ENCODE assay signal across 1 cellular context in the genomic region with DNA sequence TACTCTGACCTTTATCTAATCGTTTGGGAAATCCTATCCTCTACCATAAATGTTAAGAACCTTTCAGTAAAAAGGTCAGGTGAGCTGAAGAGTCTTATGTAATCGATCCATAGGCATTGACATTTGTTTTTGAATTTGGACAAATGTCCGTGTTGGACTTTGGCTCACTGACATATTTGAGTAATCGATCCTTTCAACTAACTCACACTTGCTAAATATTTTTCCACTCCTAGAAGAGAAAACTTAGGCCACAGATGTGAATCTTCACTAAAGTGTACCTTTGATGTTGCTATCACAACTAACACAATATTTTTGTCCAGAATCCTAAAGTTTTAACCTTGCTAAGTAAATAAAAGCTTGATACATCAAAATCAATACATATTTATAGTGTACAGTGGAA.
A peak's percentile ranks its signal among the peaks of the same experiment; 100 is the strongest.
TF ChIP-seq lines count a peak whose summit lies in the region.

No MANE protein-coding gene starts in this region.

TF ChIP-seq in HepG2, 621 proteins besides CTCF, POLR2A, EP300 and RAD21 (continued from another document and continues in another):
- no peak for TF ChIP-seq E2F1 (CRISPR knock-in tag; IDR thresholded peaks at IDR 0.05)
- TF ChIP-seq, protein P1, sequence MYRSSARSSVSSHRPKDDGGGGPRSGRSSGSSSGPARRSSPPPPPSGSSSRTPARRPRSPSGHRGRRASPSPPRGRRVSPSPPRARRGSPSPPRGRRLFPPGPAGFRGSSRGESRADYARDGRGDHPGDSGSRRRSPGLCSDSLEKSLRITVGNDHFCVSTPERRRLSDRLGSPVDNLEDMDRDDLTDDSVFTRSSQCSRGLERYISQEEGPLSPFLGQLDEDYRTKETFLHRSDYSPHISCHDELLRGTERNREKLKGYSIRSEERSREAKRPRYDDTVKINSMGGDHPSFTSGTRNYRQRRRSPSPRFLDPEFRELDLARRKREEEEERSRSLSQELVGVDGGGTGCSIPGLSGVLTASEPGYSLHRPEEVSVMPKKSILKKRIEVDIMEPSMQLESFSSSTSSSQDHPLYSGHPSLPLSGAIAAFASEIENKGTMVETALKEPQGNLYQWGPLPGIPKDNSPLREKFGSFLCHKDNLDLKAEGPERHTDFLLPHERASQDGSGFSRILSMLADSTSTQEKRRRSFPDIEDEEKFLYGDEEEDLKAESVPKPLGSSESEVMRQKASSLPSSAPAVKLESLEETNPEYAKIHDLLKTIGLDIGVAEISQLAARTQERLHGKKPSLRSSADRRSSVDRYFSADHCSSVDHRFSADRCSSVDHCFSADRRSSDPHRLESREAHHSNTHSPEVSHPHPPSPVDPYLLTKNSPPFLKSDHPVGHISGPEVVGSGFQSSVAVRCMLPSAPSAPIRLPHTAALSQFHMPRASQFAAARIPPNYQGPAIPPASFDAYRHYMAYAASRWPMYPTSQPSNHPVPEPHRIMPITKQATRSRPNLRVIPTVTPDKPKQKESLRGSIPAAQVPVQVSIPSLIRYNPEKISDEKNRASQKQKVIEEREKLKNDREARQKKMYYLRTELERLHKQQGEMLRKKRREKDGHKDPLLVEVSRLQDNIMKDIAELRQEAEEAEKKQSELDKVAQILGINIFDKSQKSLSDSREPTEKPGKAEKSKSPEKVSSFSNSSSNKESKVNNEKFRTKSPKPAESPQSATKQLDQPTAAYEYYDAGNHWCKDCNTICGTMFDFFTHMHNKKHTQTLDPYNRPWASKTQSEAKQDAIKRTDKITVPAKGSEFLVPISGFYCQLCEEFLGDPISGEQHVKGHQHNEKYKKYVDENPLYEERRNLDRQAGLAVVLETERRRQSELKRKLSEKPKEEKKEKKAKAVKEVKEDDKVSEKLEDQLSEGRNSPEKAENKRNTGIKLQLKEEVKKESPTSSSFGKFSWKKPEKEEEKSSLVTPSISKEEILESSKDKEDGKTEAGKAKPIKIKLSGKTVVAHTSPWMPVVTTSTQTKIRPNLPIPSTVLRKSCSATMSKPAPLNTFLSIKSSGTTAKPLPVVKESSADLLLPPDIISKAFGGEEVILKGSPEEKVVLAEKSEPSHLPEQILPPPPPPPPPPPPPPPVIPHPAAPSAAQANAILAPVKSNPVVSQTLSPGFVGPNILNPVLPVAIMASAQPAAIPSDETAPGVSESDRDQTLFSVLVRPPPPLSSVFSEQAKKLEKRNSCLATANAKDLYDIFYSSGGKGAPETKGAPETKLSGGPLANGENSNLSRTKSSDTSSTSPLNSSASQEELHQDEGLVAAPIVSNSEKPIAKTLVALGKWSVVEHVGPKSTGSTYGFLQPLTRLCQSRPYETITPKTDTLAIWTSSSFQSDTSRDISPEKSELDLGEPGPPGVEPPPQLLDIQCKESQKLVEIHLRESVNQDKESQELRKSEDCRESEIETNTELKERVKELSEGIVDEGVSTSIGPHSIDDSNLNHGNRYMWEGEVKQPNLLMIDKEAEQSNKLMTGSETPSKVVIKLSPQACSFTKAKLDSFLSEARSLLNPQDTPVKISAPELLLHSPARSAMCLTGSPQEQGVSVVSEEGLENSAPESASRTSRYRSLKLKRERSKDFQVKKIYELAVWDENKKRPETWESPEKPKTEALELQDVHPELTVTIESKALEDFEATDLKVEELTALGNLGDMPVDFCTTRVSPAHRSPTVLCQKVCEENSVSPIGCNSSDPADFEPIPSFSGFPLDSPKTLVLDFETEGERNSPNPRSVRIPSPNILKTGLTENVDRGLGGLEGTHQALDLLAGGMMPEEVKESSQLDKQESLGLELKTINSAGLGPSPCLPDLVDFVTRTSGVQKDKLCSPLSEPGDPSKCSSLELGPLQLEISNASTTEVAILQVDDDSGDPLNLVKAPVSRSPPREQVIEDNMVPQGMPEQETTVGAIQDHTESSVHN (CRISPR knock-in tag; IDR thresholded peaks at IDR 0.05) = no peak
- no peak for TF ChIP-seq ZNF224 (CRISPR knock-in tag; IDR thresholded peaks at IDR 0.05)
- TF ChIP-seq RXRB (CRISPR knock-in tag; IDR thresholded peaks at IDR 0.05; ENCODE audit: borderline replicate concordance) = peak; percentile 85
- TF ChIP-seq, protein P2, sequence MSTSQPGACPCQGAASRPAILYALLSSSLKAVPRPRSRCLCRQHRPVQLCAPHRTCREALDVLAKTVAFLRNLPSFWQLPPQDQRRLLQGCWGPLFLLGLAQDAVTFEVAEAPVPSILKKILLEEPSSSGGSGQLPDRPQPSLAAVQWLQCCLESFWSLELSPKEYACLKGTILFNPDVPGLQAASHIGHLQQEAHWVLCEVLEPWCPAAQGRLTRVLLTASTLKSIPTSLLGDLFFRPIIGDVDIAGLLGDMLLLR (CRISPR knock-in tag; IDR thresholded peaks at IDR 0.05) = no peak
- TF ChIP-seq ZNF441 (CRISPR knock-in tag; IDR thresholded peaks at IDR 0.05; ENCODE audit: borderline replicate concordance) = no peak
- TF ChIP-seq MATR3 (CRISPR knock-in tag; IDR thresholded peaks at IDR 0.05) = no peak
- TF ChIP-seq HMGA1 (CRISPR knock-in tag; conservative IDR thresholded peaks at IDR 0.05) = no peak
- TF ChIP-seq GMEB2 (CRISPR knock-in tag; IDR thresholded peaks at IDR 0.05; ENCODE audit: low read depth) = no peak
- TF ChIP-seq ZSCAN31 (CRISPR knock-in tag; IDR thresholded peaks at IDR 0.05; ENCODE audit: low read depth) = peak; percentile 64; the same call in 1 of the 2 replicates
- TF ChIP-seq JUNB (CRISPR knock-in tag; IDR thresholded peaks at IDR 0.05; ENCODE audit: borderline replicate concordance) = no peak
- TF ChIP-seq ZNF670 (CRISPR knock-in tag; IDR thresholded peaks at IDR 0.05; ENCODE audit: borderline replicate concordance) = no peak
- TF ChIP-seq GTF2F1 (IDR thresholded peaks at IDR 0.05; ENCODE audit: low read length) = no peak
- TF ChIP-seq PAWR (CRISPR knock-in tag; IDR thresholded peaks at IDR 0.05; ENCODE audit: borderline replicate concordance) = no peak
- TF ChIP-seq, protein P3, sequence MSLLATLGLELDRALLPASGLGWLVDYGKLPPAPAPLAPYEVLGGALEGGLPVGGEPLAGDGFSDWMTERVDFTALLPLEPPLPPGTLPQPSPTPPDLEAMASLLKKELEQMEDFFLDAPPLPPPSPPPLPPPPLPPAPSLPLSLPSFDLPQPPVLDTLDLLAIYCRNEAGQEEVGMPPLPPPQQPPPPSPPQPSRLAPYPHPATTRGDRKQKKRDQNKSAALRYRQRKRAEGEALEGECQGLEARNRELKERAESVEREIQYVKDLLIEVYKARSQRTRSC (CRISPR knock-in tag; IDR thresholded peaks at IDR 0.05; ENCODE audit: low read depth) = no peak
- TF ChIP-seq, protein P4, sequence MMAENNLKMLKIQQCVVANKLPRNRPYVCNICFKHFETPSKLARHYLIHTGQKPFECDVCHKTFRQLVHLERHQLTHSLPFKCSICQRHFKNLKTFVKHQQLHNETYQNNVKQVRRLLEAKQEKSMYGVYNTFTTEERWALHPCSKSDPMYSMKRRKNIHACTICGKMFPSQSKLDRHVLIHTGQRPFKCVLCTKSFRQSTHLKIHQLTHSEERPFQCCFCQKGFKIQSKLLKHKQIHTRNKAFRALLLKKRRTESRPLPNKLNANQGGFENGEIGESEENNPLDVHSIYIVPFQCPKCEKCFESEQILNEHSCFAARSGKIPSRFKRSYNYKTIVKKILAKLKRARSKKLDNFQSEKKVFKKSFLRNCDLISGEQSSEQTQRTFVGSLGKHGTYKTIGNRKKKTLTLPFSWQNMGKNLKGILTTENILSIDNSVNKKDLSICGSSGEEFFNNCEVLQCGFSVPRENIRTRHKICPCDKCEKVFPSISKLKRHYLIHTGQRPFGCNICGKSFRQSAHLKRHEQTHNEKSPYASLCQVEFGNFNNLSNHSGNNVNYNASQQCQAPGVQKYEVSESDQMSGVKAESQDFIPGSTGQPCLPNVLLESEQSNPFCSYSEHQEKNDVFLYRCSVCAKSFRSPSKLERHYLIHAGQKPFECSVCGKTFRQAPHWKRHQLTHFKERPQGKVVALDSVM (CRISPR knock-in tag; IDR thresholded peaks at IDR 0.05) = no peak
- TF ChIP-seq ZNF792 (CRISPR knock-in tag; IDR thresholded peaks at IDR 0.05) = no peak
- TF ChIP-seq ZNF24 (IDR thresholded peaks at IDR 0.05) = 0 out of 2 replicates have a peak, but pooled peaks have one; percentile 40
- TF ChIP-seq ZBTB43 (CRISPR knock-in tag; conservative IDR thresholded peaks at IDR 0.05) = peak; percentile 95
- TF ChIP-seq ZNF674 (CRISPR knock-in tag; IDR thresholded peaks at IDR 0.05; ENCODE audit: low read depth) = no peak
- TF ChIP-seq, protein P5, sequence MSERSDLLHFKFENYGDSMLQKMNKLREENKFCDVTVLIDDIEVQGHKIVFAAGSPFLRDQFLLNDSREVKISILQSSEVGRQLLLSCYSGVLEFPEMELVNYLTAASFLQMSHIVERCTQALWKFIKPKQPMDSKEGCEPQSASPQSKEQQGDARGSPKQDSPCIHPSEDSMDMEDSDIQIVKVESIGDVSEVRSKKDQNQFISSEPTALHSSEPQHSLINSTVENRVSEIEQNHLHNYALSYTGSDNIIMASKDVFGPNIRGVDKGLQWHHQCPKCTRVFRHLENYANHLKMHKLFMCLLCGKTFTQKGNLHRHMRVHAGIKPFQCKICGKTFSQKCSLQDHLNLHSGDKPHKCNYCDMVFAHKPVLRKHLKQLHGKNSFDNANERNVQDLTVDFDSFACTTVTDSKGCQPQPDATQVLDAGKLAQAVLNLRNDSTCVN (CRISPR knock-in tag; IDR thresholded peaks at IDR 0.05; ENCODE audit: borderline replicate concordance) = no peak
- TF ChIP-seq ZNF326 (CRISPR knock-in tag; IDR thresholded peaks at IDR 0.05; ENCODE audit: borderline replicate concordance) = no peak
- no peak for TF ChIP-seq NAIF1 (CRISPR knock-in tag; IDR thresholded peaks at IDR 0.05; ENCODE audit: borderline replicate concordance)
- no peak for TF ChIP-seq CERS6 (CRISPR knock-in tag; IDR thresholded peaks at IDR 0.05)
- no peak for TF ChIP-seq XBP1 (CRISPR knock-in tag; IDR thresholded peaks at IDR 0.05)
- no peak for TF ChIP-seq PHF8 (CRISPR knock-in tag; IDR thresholded peaks at IDR 0.05)
- no peak for TF ChIP-seq ZNF251 (CRISPR knock-in tag; IDR thresholded peaks at IDR 0.05)
- no peak for TF ChIP-seq KDM1A (CRISPR knock-in tag; IDR thresholded peaks at IDR 0.05)
- TF ChIP-seq GPN1 (CRISPR knock-in tag; IDR thresholded peaks at IDR 0.05; ENCODE audit: borderline replicate concordance) = no peak
- no peak for TF ChIP-seq DMTF1 (CRISPR knock-in tag; IDR thresholded peaks at IDR 0.05)
- no peak for TF ChIP-seq ZNF367 (CRISPR knock-in tag; IDR thresholded peaks at IDR 0.05; ENCODE audit: borderline replicate concordance)
- no peak for TF ChIP-seq RFXAP (CRISPR knock-in tag; IDR thresholded peaks at IDR 0.05; ENCODE audit: borderline replicate concordance)
- no peak for TF ChIP-seq ZNF567 (CRISPR knock-in tag; IDR thresholded peaks at IDR 0.05; ENCODE audit: borderline replicate concordance)
- TF ChIP-seq KLF16 (CRISPR knock-in tag; IDR thresholded peaks at IDR 0.05) = peak in 1 of 2 experiments; percentile 75; a peak in 2 of 4 replicates
